In genomic region chr7:100483728-100484635, GRCh38 we compare ENCODE assay signal across 8 cellular contexts. TPM values are rescaled to one million over a fixed set of nuclear protein-coding genes. Genes with fewer than 3 reads are reported as not detected.
A peak's percentile ranks its signal among the peaks of the same experiment; 100 is the strongest.
DNase-seq lines count a peak whose midpoint lies in the region; ATAC-seq and TF ChIP-seq lines count a peak whose summit lies in the region.

Gene NYAP1, plus strand, starts transcription at chr7:100483927. Its CDS starts 1,385 bp downstream, at chr7:100485312.

- DNase-seq in Jurkat, Clone E6-1 (ENCODE audit: low read depth, low spot score) = peak; percentile 37
- DNase-seq in T1000 (lab: John Stamatoyannopoulos, UW) (peak; percentile 23), cerebellar cortex (ENCODE audit: low spot score) (peak; percentile 79), kidney epithelial cell (ENCODE audit: low read depth) (no peak), HK-2 (ENCODE audit: unreplicated experiment) (no peak)
- peak; percentile 35 to 42 for DNase-seq in stimulated activated CD4-positive, alpha-beta T cell treated with anti-CD3 and anti-CD28 coated beads, Interleukin-1b, Interleukin-23, amount 100 ng/mL, for 4 hours (ENCODE audit: low read depth in 2 of 2)

- TF ChIP-seq CTCF in 22Rv1 (IDR thresholded peaks at IDR 0.05) (no peak), kidney epithelial cell (IDR thresholded peaks at IDR 0.05; ENCODE audit: insufficient read depth, low read length, poor library complexity, severe bottlenecking) (no peak)

- no peaks in the 10 kb centered on the region for H3K36me3 ChIP-seq in kidney epithelial cell (ENCODE audit: control insufficient read depth, insufficient read depth, low read length)

- peak within 1 kb of the TSS; percentile 40 for H3K4me3 ChIP-seq in Jurkat, Clone E6-1 (ENCODE audit: low read length)
- peak within 1 kb of the TSS; percentile 52 for H3K4me3 ChIP-seq in kidney epithelial cell (ENCODE audit: low read depth, low read length)

- H3K27me3 ChIP-seq in kidney epithelial cell (ENCODE audit: control insufficient read depth, insufficient read depth, low read length) = no peaks in the 10 kb centered on the region

- peak within 1 kb of the TSS; percentile 38 for H3K27ac ChIP-seq in 22Rv1

- ATAC-seq in GM18867 (IDR thresholded peaks at IDR 0.05; ENCODE audit: unreplicated experiment) = peak; percentile 16

RNA-seq across cellular contexts. Expression of gene NYAP1, which starts in this region (rescaled TPM):
- 0.48 TPM for polyA plus RNA-seq in Jurkat, Clone E6-1 (2012; ENCODE audit: insufficient read depth, insufficient read length)
- total RNA-seq in kidney epithelial cell = 0.14 and 0.46 TPM in 2 replicates

Comparison
In these comparisons a context has a peak if more than half of its experiments do, and no peak if none do; other contexts are left out.
1. DNase-seq: peak in Jurkat, Clone E6-1 (single experiment), T1000 (single experiment), cerebellar cortex (single experiment) and stimulated activated CD4-positive, alpha-beta T cell treated with anti-CD3 and anti-CD28 coated beads, Interleukin-1b, Interleukin-23, amount 100 ng/mL, for 4 hours (2 of 2); none in kidney epithelial cell (single experiment) and HK-2 (single experiment).